Comparison of ENCODE assay signal across 9 cellular contexts in the genomic region with DNA sequence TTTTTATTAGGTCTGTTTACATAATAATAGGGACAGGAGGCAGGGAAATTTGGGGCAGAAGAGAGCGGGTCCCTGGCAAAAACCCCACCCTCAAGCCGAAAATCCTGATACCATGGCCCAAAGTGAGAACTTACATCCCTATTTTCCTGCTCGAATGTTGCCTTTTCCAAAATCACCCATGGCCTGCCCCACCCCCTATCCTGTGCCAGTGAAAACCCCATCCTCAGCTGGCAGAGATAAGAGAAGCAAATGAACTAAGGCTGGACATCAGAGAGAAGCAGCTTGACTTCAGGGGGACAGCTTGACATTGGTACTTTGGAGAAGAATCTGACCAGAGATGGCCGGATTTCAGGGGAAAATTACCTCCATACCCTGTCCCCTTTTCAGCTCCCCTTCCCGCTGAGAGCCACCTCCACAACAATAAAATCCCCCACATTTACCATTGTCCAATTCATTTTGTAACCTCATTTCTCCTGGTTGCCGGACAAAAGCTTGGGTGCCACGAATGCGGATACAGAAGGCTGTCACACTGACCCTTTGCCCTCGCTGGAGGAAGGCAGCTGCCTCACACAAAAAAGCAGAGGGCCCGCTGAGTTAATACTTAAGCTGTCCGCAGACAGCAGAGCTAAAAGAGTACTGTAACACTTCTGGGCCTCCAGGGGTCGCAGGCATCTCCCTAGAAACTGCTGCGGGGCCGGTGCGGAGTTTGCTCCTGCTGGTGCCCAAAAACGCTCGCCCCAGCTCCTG.
A peak's percentile ranks its signal among the peaks of the same experiment; 100 is the strongest.
DNase-seq lines count a peak whose midpoint lies in the region; ATAC-seq, FAIRE-seq and TF ChIP-seq lines count a peak whose summit lies in the region.
"Had no signal": no experiment of that assay in that cellular context is flagged by ENCODE, and none has a peak within 500 bp of the region (broad histone marks: within the 10 kb centered on the region; RNA-seq: fewer than 3 reads in every experiment).

No MANE protein-coding gene starts in this region.

- peak; percentile 83 for DNase-seq in D341Med (ENCODE audit: low spot score)
- peak in 3 of 4 experiments; percentile 6 to 44 (median 23) for DNase-seq in K562 (ENCODE audit: extremely low read depth in 1 of 4, low spot score in 3 of 4)
- peak; percentile 50 for DNase-seq in left lobe of liver (ENCODE audit: low spot score)
- no peak for DNase-seq in prostate gland (ENCODE audit: low spot score)
- DNase-seq in DMS79 treated with DMSO at 0.1 percent for 48 hours (lab: John Stamatoyannopoulos, UW) = no peak

- ATAC-seq in HG03565 (IDR thresholded peaks at IDR 0.05; ENCODE audit: unreplicated experiment) (peak; percentile 54), K562 (peak; percentile 89), left lobe of liver (peak; percentile 99), GM18505 (IDR thresholded peaks at IDR 0.05; ENCODE audit: unreplicated experiment) (no peak), GM21576 (IDR thresholded peaks at IDR 0.05; ENCODE audit: unreplicated experiment) (no peak)

- no peak overlapping the region for H3K9ac ChIP-seq in K562 (ENCODE audit: insufficient read depth in 1 of 2, low read depth in 2 of 2, low read length in 2 of 2)

- H3K4me1 ChIP-seq in K562 (replicated peaks in 1 of 2; ENCODE audit: control insufficient read depth in 2 of 2, insufficient read depth in 2 of 2, low read length in 2 of 2) (no peaks in the 10 kb centered on the region), prostate gland (replicated peaks) (no peaks in the 10 kb centered on the region)

- H3K27ac ChIP-seq in K562 (ENCODE audit: extremely low read depth, low read depth, low read length) (no peak overlapping the region), prostate gland (no peak overlapping the region)
- H3K27ac ChIP-seq: suprapubic skin had no signal

- H3K9me1 ChIP-seq in K562 (ENCODE audit: control insufficient read depth, insufficient read depth, low read length) = no peaks in the 10 kb centered on the region

- peak overlapping the region; percentile 60; the same call in 1 of the 2 replicates for H2AFZ ChIP-seq in K562 (ENCODE audit: low read depth, low read length)

- no TSS peak for BruUV-seq in K562 (replicated peaks; lab: Mats Ljungman, UMichigan)

- H4K20me1 ChIP-seq in K562 (replicated peaks; ENCODE audit: control insufficient read depth, insufficient read depth, low read length) = no peaks in the 10 kb centered on the region

- intact Hi-C loops in K562 (cut with micrococcal nuclease) (loop anchor here (5.0 kb wide), 1 partner anchor 262 kb away; no protein-coding TSS in a partner anchor), prostate gland (cut with DNase I) (no loop called here)

- FAIRE-seq in K562 (lab: Jason Lieb, UNC) = no peak

- H3K9me3 ChIP-seq in K562 (replicated peaks; ENCODE audit: control insufficient read depth, insufficient read depth, low read depth, low read length) (no peaks in the 10 kb centered on the region), prostate gland (no peaks in the 10 kb centered on the region)
- H3K9me3 ChIP-seq: suprapubic skin had no signal

- H3K36me3 ChIP-seq in K562 (ENCODE audit: control insufficient read depth, insufficient read depth, low read length) = no peaks in the 10 kb centered on the region
- H3K36me3 ChIP-seq in prostate gland = no peaks in the 10 kb centered on the region
- H3K36me3 ChIP-seq: suprapubic skin had no signal

- TF ChIP-seq EP300 in K562 (IDR thresholded peaks at IDR 0.05; ENCODE audit: low read length) = no peak

- H3K27me3 ChIP-seq in K562 (ENCODE audit: control insufficient read depth in 2 of 2, insufficient read depth in 2 of 2, low read length in 2 of 2) = no peaks in the 10 kb centered on the region
- no peaks in the 10 kb centered on the region for H3K27me3 ChIP-seq in prostate gland (replicated peaks; ENCODE audit: insufficient read depth)
- H3K27me3 ChIP-seq: suprapubic skin had no signal

- in situ Hi-C loops in K562 (cut with MboI) = no loop called here

- peak; percentile 35 to 45 (median 40); a peak in 4 of 6 replicates for TF ChIP-seq CTCF in K562 (IDR thresholded peaks at IDR 0.05 in 2 of 3, conservative IDR thresholded peaks at IDR 0.05 in 1 of 3; ENCODE audit: insufficient read depth in 2 of 3, low read depth in 1 of 3, low read length in 3 of 3)
- no peak for TF ChIP-seq CTCF in prostate gland (IDR thresholded peaks at IDR 0.05)

- TF ChIP-seq RAD21 in K562 (CRISPR knock-in tag; conservative IDR thresholded peaks at IDR 0.05 in 1 of 2, IDR thresholded peaks at IDR 0.05 in 1 of 2) = no peak

- H3K79me2 ChIP-seq in K562 (ENCODE audit: control insufficient read depth, insufficient read depth, low read length) = no peaks in the 10 kb centered on the region

- H3K4me2 ChIP-seq in K562 (ENCODE audit: insufficient read depth, low read length) = no peak overlapping the region; the same call in 1 of the 2 replicates

- CTCF ChIA-PET in K562 (lab: Yijun Ruan, JAX; ENCODE audit: low intra/inter-chr PET ratio) = interaction anchor here (1.1 kb wide), 1 partner anchor 261 kb away, joined by 3 read pairs; no protein-coding TSS in a partner anchor

- POLR2A ChIA-PET in K562 (lab: Yijun Ruan, JAX) = no interaction called here

- H3K4me3 ChIP-seq in K562 (no peak overlapping the region), prostate gland (no peak overlapping the region)
- H3K4me3 ChIP-seq: suprapubic skin had no signal

- WGBS in K562 (ENCODE audit: insufficient coverage, low coverage, missing lambda C conversion rate) = 4% methylated on average over 17 of the region's 17 CpGs
- 45% methylated on average over 17 of the region's 17 CpGs for WGBS in prostate gland

- TF ChIP-seq POLR2A in K562 (conservative IDR thresholded peaks at IDR 0.05) (no peak), GM18505 (IDR thresholded peaks at IDR 0.05; ENCODE audit: borderline replicate concordance, extremely low read depth, insufficient read depth, insufficient read length) (no peak), prostate gland (IDR thresholded peaks at IDR 0.05) (no peak)

TF ChIP-seq in K562, 482 proteins besides CTCF, POLR2A, EP300 and RAD21:
- no peak for TF ChIP-seq ZNF57 (CRISPR knock-in tag; IDR thresholded peaks at IDR 0.05)
- TF ChIP-seq, protein P1, sequence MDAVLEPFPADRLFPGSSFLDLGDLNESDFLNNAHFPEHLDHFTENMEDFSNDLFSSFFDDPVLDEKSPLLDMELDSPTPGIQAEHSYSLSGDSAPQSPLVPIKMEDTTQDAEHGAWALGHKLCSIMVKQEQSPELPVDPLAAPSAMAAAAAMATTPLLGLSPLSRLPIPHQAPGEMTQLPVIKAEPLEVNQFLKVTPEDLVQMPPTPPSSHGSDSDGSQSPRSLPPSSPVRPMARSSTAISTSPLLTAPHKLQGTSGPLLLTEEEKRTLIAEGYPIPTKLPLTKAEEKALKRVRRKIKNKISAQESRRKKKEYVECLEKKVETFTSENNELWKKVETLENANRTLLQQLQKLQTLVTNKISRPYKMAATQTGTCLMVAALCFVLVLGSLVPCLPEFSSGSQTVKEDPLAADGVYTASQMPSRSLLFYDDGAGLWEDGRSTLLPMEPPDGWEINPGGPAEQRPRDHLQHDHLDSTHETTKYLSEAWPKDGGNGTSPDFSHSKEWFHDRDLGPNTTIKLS (IDR thresholded peaks at IDR 0.05; ENCODE audit: borderline replicate concordance, low read depth) = 0 out of 2 replicates have a peak, but pooled peaks have one; percentile 28
- TF ChIP-seq, protein P2, sequence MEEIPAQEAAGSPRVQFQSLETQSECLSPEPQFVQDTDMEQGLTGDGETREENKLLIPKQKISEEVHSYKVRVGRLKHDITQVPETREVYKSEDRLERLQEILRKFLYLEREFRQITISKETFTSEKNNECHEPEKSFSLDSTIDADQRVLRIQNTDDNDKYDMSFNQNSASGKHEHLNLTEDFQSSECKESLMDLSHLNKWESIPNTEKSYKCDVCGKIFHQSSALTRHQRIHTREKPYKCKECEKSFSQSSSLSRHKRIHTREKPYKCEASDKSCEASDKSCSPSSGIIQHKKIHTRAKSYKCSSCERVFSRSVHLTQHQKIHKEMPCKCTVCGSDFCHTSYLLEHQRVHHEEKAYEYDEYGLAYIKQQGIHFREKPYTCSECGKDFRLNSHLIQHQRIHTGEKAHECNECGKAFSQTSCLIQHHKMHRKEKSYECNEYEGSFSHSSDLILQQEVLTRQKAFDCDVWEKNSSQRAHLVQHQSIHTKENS (CRISPR knock-in tag; IDR thresholded peaks at IDR 0.05) = no peak
- TF ChIP-seq HNRNPH1 (optimal IDR thresholded peaks at IDR 0.05; ENCODE audit: low read depth, low read length) = no peak
- TF ChIP-seq SMAD3 (CRISPR knock-in tag; conservative IDR thresholded peaks at IDR 0.05) = no peak
- TF ChIP-seq, protein P3, sequence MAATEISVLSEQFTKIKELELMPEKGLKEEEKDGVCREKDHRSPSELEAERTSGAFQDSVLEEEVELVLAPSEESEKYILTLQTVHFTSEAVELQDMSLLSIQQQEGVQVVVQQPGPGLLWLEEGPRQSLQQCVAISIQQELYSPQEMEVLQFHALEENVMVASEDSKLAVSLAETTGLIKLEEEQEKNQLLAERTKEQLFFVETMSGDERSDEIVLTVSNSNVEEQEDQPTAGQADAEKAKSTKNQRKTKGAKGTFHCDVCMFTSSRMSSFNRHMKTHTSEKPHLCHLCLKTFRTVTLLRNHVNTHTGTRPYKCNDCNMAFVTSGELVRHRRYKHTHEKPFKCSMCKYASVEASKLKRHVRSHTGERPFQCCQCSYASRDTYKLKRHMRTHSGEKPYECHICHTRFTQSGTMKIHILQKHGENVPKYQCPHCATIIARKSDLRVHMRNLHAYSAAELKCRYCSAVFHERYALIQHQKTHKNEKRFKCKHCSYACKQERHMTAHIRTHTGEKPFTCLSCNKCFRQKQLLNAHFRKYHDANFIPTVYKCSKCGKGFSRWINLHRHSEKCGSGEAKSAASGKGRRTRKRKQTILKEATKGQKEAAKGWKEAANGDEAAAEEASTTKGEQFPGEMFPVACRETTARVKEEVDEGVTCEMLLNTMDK (IDR thresholded peaks at IDR 0.05; ENCODE audit: borderline replicate concordance, insufficient read depth, low read depth, low read length, poor library complexity, severe bottlenecking) = peak; percentile 51
- TF ChIP-seq, protein P4, sequence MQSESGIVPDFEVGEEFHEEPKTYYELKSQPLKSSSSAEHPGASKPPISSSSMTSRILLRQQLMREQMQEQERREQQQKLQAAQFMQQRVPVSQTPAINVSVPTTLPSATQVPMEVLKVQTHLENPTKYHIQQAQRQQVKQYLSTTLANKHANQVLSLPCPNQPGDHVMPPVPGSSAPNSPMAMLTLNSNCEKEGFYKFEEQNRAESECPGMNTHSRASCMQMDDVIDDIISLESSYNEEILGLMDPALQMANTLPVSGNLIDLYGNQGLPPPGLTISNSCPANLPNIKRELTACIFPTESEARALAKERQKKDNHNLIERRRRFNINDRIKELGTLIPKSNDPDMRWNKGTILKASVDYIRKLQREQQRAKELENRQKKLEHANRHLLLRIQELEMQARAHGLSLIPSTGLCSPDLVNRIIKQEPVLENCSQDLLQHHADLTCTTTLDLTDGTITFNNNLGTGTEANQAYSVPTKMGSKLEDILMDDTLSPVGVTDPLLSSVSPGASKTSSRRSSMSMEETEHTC (IDR thresholded peaks at IDR 0.05) = no peak

Comparison
In these comparisons a context has a peak if more than half of its experiments do, and no peak if none do; other contexts are left out.
1. DNase-seq: peak in D341Med (single experiment), K562 (3 of 4) and left lobe of liver (single experiment); none in prostate gland (single experiment) and DMS79 treated with DMSO at 0.1 percent for 48 hours (single experiment).
2. ATAC-seq: peak in HG03565 (single experiment), K562 (single experiment) and left lobe of liver (single experiment); none in GM18505 (single experiment) and GM21576 (single experiment).
3. CTCF ChIP-seq: peak in K562 (3 of 3); none in prostate gland (0 of 4).